In genomic region chr5:89930591-89931383, GRCh38 we compare ENCODE assay signal across 1 cellular context.
A peak's percentile ranks its signal among the peaks of the same experiment; 100 is the strongest.
TF ChIP-seq lines count a peak whose summit lies in the region.

No MANE protein-coding gene starts in this region.

TF ChIP-seq in GM12878, 131 proteins besides CTCF, POLR2A, EP300 and RAD21 (continued from another document and continues in another):
- TF ChIP-seq WRNIP1 (IDR thresholded peaks at IDR 0.05; ENCODE audit: borderline replicate concordance, low read depth, low read length) (no peak), PAX8 (IDR thresholded peaks at IDR 0.05) (no peak), ETV6 (conservative IDR thresholded peaks at IDR 0.05 in 1 of 2, IDR thresholded peaks at IDR 0.05 in 1 of 2; ENCODE audit: borderline replicate concordance in 1 of 2, low read depth in 1 of 2) (peak in 1 of 2 experiments; percentile 70; a peak in 1 of 4 replicates), KLF5 (IDR thresholded peaks at IDR 0.05; ENCODE audit: partially characterized antibody) (no peak), CREM (IDR thresholded peaks at IDR 0.05; ENCODE audit: low read depth) (peak; percentile 78), ZNF274 (IDR thresholded peaks at IDR 0.05; ENCODE audit: insufficient read depth, insufficient read length) (no peak), MEF2A (IDR thresholded peaks at IDR 0.05; ENCODE audit: insufficient read depth, low read depth, low read length) (peak; percentile 98), ZNF384 (IDR thresholded peaks at IDR 0.05; ENCODE audit: borderline replicate concordance, low read depth, low read length) (no peak), POLR2AphosphoS5 (IDR thresholded peaks at IDR 0.05; ENCODE audit: low read length) (no peak), CBX5 (IDR thresholded peaks at IDR 0.05; ENCODE audit: low read depth) (no peak), HDAC2 (IDR thresholded peaks at IDR 0.05) (no peak), SIX5 (IDR thresholded peaks at IDR 0.05; ENCODE audit: low read depth, low read length, severe bottlenecking) (no peak), ZNF622 (IDR thresholded peaks at IDR 0.05) (no peak), BRCA1 (IDR thresholded peaks at IDR 0.05; ENCODE audit: low read depth, low read length) (no peak), SUPT20H (IDR thresholded peaks at IDR 0.05; ENCODE audit: borderline replicate concordance, control insufficient read depth, low read depth, low read length) (no peak), MXI1 (IDR thresholded peaks at IDR 0.05; ENCODE audit: low read depth, low read length) (no peak), E2F4 (IDR thresholded peaks at IDR 0.05; ENCODE audit: low read depth, low read length) (no peak), RAD51 (IDR thresholded peaks at IDR 0.05) (no peak), STAT1 (conservative IDR thresholded peaks at IDR 0.05) (no peak), FOS (IDR thresholded peaks at IDR 0.05; ENCODE audit: borderline replicate concordance, extremely low read depth, insufficient read length) (no peak), LARP7 (IDR thresholded peaks at IDR 0.05) (no peak), TBL1XR1 (IDR thresholded peaks at IDR 0.05; ENCODE audit: low read depth, low read length) (no peak), ZNF207 (IDR thresholded peaks at IDR 0.05; ENCODE audit: borderline replicate concordance) (no peak), ZBED1 (IDR thresholded peaks at IDR 0.05; ENCODE audit: borderline replicate concordance) (peak; percentile 77; the same call in 1 of the 2 replicates), JUND (IDR thresholded peaks at IDR 0.05; ENCODE audit: low read depth, low read length) (no peak), ASH2L (IDR thresholded peaks at IDR 0.05; ENCODE audit: borderline replicate concordance, low read depth) (0 out of 2 replicates have a peak, but pooled peaks have one; percentile 49), NFIC (IDR thresholded peaks at IDR 0.05; ENCODE audit: low read depth, low read length) (peak; percentile 91), ATF7 (IDR thresholded peaks at IDR 0.05; ENCODE audit: low read depth) (peak; percentile 77), SP1 (IDR thresholded peaks at IDR 0.05; ENCODE audit: low read depth, low read length) (peak; percentile 31), CBX3 (IDR thresholded peaks at IDR 0.05; ENCODE audit: borderline replicate concordance, low read depth) (no peak), ESRRA (IDR thresholded peaks at IDR 0.05; ENCODE audit: low read length) (no peak), CHD4 (IDR thresholded peaks at IDR 0.05) (no peak), BMI1 (IDR thresholded peaks at IDR 0.05; ENCODE audit: borderline replicate concordance) (no peak), NR2C2 (IDR thresholded peaks at IDR 0.05; ENCODE audit: borderline replicate concordance, control insufficient read depth, insufficient read length, low read depth) (no peak), RFX5 (IDR thresholded peaks at IDR 0.05; ENCODE audit: low read depth, low read length) (no peak), CREB1 (IDR thresholded peaks at IDR 0.05; ENCODE audit: low read depth) (peak; percentile 62; the same call in 1 of the 2 replicates), BCL3 (IDR thresholded peaks at IDR 0.05; ENCODE audit: borderline replicate concordance, insufficient read depth, low read depth, low read length, poor library complexity, severe bottlenecking) (peak; percentile 42), IRF5 (IDR thresholded peaks at IDR 0.05; ENCODE audit: borderline replicate concordance) (no peak), MTA2 (IDR thresholded peaks at IDR 0.05; ENCODE audit: low read depth) (peak; percentile 73), EED (IDR thresholded peaks at IDR 0.05; ENCODE audit: low read depth) (no peak), SRF (IDR thresholded peaks at IDR 0.05; ENCODE audit: low read depth in 2 of 2, low read length in 2 of 2) (peak in 1 of 2 experiments; percentile 30; a peak in 1 of 4 replicates), PBX3 (IDR thresholded peaks at IDR 0.05; ENCODE audit: insufficient replicate concordance, low read depth, low read length) (no peak), PAX5 (IDR thresholded peaks at IDR 0.05; ENCODE audit: borderline replicate concordance, low read depth, low read length) (no peak), BACH1 (IDR thresholded peaks at IDR 0.05; ENCODE audit: borderline replicate concordance) (no peak), NFYA (IDR thresholded peaks at IDR 0.05; ENCODE audit: borderline replicate concordance, low read depth, low read length) (no peak), STAT3 (IDR thresholded peaks at IDR 0.05; ENCODE audit: low read depth, low read length) (no peak), SUZ12 (IDR thresholded peaks at IDR 0.05; ENCODE audit: unreplicated experiment) (no peak)
- TF ChIP-seq, protein P1, sequence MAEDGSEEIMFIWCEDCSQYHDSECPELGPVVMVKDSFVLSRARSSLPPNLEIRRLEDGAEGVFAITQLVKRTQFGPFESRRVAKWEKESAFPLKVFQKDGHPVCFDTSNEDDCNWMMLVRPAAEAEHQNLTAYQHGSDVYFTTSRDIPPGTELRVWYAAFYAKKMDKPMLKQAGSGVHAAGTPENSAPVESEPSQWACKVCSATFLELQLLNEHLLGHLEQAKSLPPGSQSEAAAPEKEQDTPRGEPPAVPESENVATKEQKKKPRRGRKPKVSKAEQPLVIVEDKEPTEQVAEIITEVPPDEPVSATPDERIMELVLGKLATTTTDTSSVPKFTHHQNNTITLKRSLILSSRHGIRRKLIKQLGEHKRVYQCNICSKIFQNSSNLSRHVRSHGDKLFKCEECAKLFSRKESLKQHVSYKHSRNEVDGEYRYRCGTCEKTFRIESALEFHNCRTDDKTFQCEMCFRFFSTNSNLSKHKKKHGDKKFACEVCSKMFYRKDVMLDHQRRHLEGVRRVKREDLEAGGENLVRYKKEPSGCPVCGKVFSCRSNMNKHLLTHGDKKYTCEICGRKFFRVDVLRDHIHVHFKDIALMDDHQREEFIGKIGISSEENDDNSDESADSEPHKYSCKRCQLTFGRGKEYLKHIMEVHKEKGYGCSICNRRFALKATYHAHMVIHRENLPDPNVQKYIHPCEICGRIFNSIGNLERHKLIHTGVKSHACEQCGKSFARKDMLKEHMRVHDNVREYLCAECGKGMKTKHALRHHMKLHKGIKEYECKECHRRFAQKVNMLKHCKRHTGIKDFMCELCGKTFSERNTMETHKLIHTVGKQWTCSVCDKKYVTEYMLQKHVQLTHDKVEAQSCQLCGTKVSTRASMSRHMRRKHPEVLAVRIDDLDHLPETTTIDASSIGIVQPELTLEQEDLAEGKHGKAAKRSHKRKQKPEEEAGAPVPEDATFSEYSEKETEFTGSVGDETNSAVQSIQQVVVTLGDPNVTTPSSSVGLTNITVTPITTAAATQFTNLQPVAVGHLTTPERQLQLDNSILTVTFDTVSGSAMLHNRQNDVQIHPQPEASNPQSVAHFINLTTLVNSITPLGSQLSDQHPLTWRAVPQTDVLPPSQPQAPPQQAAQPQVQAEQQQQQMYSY (CRISPR knock-in tag; IDR thresholded peaks at IDR 0.05), result no peak
- TF ChIP-seq, protein P2, sequence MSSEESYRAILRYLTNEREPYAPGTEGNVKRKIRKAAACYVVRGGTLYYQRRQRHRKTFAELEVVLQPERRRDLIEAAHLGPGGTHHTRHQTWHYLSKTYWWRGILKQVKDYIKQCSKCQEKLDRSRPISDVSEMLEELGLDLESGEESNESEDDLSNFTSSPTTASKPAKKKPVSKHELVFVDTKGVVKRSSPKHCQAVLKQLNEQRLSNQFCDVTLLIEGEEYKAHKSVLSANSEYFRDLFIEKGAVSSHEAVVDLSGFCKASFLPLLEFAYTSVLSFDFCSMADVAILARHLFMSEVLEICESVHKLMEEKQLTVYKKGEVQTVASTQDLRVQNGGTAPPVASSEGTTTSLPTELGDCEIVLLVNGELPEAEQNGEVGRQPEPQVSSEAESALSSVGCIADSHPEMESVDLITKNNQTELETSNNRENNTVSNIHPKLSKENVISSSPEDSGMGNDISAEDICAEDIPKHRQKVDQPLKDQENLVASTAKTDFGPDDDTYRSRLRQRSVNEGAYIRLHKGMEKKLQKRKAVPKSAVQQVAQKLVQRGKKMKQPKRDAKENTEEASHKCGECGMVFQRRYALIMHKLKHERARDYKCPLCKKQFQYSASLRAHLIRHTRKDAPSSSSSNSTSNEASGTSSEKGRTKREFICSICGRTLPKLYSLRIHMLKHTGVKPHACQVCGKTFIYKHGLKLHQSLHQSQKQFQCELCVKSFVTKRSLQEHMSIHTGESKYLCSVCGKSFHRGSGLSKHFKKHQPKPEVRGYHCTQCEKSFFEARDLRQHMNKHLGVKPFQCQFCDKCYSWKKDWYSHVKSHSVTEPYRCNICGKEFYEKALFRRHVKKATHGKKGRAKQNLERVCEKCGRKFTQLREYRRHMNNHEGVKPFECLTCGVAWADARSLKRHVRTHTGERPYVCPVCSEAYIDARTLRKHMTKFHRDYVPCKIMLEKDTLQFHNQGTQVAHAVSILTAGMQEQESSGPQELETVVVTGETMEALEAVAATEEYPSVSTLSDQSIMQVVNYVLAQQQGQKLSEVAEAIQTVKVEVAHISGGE (CRISPR knock-in tag; IDR thresholded peaks at IDR 0.05), result no peak
- TF ChIP-seq, protein P3, sequence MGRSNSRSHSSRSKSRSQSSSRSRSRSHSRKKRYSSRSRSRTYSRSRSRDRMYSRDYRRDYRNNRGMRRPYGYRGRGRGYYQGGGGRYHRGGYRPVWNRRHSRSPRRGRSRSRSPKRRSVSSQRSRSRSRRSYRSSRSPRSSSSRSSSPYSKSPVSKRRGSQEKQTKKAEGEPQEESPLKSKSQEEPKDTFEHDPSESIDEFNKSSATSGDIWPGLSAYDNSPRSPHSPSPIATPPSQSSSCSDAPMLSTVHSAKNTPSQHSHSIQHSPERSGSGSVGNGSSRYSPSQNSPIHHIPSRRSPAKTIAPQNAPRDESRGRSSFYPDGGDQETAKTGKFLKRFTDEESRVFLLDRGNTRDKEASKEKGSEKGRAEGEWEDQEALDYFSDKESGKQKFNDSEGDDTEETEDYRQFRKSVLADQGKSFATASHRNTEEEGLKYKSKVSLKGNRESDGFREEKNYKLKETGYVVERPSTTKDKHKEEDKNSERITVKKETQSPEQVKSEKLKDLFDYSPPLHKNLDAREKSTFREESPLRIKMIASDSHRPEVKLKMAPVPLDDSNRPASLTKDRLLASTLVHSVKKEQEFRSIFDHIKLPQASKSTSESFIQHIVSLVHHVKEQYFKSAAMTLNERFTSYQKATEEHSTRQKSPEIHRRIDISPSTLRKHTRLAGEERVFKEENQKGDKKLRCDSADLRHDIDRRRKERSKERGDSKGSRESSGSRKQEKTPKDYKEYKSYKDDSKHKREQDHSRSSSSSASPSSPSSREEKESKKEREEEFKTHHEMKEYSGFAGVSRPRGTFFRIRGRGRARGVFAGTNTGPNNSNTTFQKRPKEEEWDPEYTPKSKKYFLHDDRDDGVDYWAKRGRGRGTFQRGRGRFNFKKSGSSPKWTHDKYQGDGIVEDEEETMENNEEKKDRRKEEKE (IDR thresholded peaks at IDR 0.05), result no peak
- TF ChIP-seq, protein P4, sequence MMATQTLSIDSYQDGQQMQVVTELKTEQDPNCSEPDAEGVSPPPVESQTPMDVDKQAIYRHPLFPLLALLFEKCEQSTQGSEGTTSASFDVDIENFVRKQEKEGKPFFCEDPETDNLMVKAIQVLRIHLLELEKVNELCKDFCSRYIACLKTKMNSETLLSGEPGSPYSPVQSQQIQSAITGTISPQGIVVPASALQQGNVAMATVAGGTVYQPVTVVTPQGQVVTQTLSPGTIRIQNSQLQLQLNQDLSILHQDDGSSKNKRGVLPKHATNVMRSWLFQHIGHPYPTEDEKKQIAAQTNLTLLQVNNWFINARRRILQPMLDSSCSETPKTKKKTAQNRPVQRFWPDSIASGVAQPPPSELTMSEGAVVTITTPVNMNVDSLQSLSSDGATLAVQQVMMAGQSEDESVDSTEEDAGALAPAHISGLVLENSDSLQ (IDR thresholded peaks at IDR 0.05), result no peak
